31 cellular contexts compared by ENCODE assay signal in genomic region chr3:61743686-61744242, GRCh38.
"Had no signal": no experiment of that assay in that cellular context is flagged by ENCODE, and none has a peak within 500 bp of the region (broad histone marks: within the 10 kb centered on the region; RNA-seq: fewer than 3 reads in every experiment).

No MANE protein-coding gene starts in this region.

- H3K36me3 Mint-ChIP-seq: mesothelial cell of epicardium; naive thymus-derived CD4-positive, alpha-beta T cell; natural killer cell treated with Interleukin-12 subunit alpha and Interleukin-12 subunit beta and Interleukin-15 and Interleukin-18, amount 100 ng/mL, for 72 hours; stimulated activated effector memory CD8-positive, alpha-beta T cell treated with anti-CD3 and anti-CD28 coated beads, Interleukin-12 subunit alpha, Interleukin-12 subunit beta, amount 100 ng/mL, for 72 hours had no signal

- H3K27ac ChIP-seq: heart left ventricle, hepatocyte, left lung, pancreas, prostate gland, sigmoid colon, spleen, suprapubic skin, thoracic aorta, tibial artery, upper lobe of right lung had no signal

- H3K27ac Mint-ChIP-seq: mesothelial cell of epicardium; naive thymus-derived CD4-positive, alpha-beta T cell; natural killer cell treated with Interleukin-12 subunit alpha and Interleukin-12 subunit beta and Interleukin-15 and Interleukin-18, amount 100 ng/mL, for 72 hours; stimulated activated effector memory CD8-positive, alpha-beta T cell treated with anti-CD3 and anti-CD28 coated beads, Interleukin-12 subunit alpha, Interleukin-12 subunit beta, amount 100 ng/mL, for 72 hours; stimulated activated naive CD8-positive, alpha-beta T cell treated with anti-CD3 and anti-CD28 coated beads, Interleukin-15, Interleukin-2, amounts not matched to agents 100 ng/mL and 50 ng/mL, for 24 hours had no signal

- ATAC-seq: heart left ventricle; left cardiac atrium; left lung; naive thymus-derived CD4-positive, alpha-beta T cell; natural killer cell treated with Interleukin-12 subunit alpha and Interleukin-12 subunit beta and Interleukin-15 and Interleukin-18, amount 100 ng/mL, for 72 hours; pancreas; stimulated activated effector memory CD8-positive, alpha-beta T cell treated with anti-CD3 and anti-CD28 coated beads, Interleukin-12 subunit alpha, Interleukin-12 subunit beta, amount 100 ng/mL, for 72 hours; upper lobe of right lung had no signal

- H3K9me3 Mint-ChIP-seq: mesothelial cell of epicardium; naive thymus-derived CD4-positive, alpha-beta T cell; natural killer cell treated with Interleukin-12 subunit alpha and Interleukin-12 subunit beta and Interleukin-15 and Interleukin-18, amount 100 ng/mL, for 72 hours; neural crest cell; stimulated activated effector memory CD8-positive, alpha-beta T cell treated with anti-CD3 and anti-CD28 coated beads, Interleukin-12 subunit alpha, Interleukin-12 subunit beta, amount 100 ng/mL, for 72 hours; stimulated activated naive CD8-positive, alpha-beta T cell treated with anti-CD3 and anti-CD28 coated beads, Interleukin-15, Interleukin-2, amounts not matched to agents 100 ng/mL and 50 ng/mL, for 24 hours had no signal

- H3K4me1 Mint-ChIP-seq: naive thymus-derived CD4-positive, alpha-beta T cell; stimulated activated effector memory CD8-positive, alpha-beta T cell treated with anti-CD3 and anti-CD28 coated beads, Interleukin-12 subunit alpha, Interleukin-12 subunit beta, amount 100 ng/mL, for 72 hours had no signal

- H3K27me3 Mint-ChIP-seq: natural killer cell treated with Interleukin-12 subunit alpha and Interleukin-12 subunit beta and Interleukin-15 and Interleukin-18, amount 100 ng/mL, for 72 hours; stimulated activated naive CD8-positive, alpha-beta T cell treated with anti-CD3 and anti-CD28 coated beads, Interleukin-15, Interleukin-2, amounts not matched to agents 100 ng/mL and 50 ng/mL, for 24 hours had no signal

- H3K4me3 Mint-ChIP-seq: mesothelial cell of epicardium; naive thymus-derived CD4-positive, alpha-beta T cell; natural killer cell treated with Interleukin-12 subunit alpha and Interleukin-12 subunit beta and Interleukin-15 and Interleukin-18, amount 100 ng/mL, for 72 hours; neural crest cell; stimulated activated effector memory CD8-positive, alpha-beta T cell treated with anti-CD3 and anti-CD28 coated beads, Interleukin-12 subunit alpha, Interleukin-12 subunit beta, amount 100 ng/mL, for 72 hours; stimulated activated naive CD8-positive, alpha-beta T cell treated with anti-CD3 and anti-CD28 coated beads, Interleukin-15, Interleukin-2, amounts not matched to agents 100 ng/mL and 50 ng/mL, for 24 hours had no signal

- H3K4me1 ChIP-seq: left lung, pancreas, prostate gland, spleen, suprapubic skin had no signal

- H3K9me3 ChIP-seq: heart left ventricle, left lung, pancreas, prostate gland, sigmoid colon, spleen, suprapubic skin, thoracic aorta, tibial artery, upper lobe of right lung had no signal

- DNase-seq: heart left ventricle; kidney glomerular epithelial cell; left cardiac atrium; left lung; mesendoderm; naive thymus-derived CD4-positive, alpha-beta T cell; nucleus accumbens; pancreas; posterior cingulate gyrus; retina; right cardiac atrium; sigmoid colon; small intestine; spleen; stimulated activated CD4-positive, alpha-beta T cell treated with anti-CD3 and anti-CD28 coated beads, Interleukin-4, amount 100 ng/mL, for 24 hours; stimulated activated naive CD4-positive, alpha-beta T cell; tibial artery; trophoblast cell; upper lobe of right lung had no signal

- H2AFZ ChIP-seq: hepatocyte had no signal

- H3K4me3 ChIP-seq: heart left ventricle, hepatocyte, left lung, lung, pancreas, prostate gland, sigmoid colon, spleen, suprapubic skin, thoracic aorta, tibial artery, upper lobe of right lung had no signal

- H3K4me2 ChIP-seq: hepatocyte had no signal

- H3K27me3 ChIP-seq: heart left ventricle, hepatocyte, left lung, pancreas, sigmoid colon, spleen, suprapubic skin, tibial artery, upper lobe of right lung had no signal

- H3K36me3 ChIP-seq: left lung, pancreas, prostate gland, sigmoid colon, spleen, suprapubic skin, thoracic aorta, tibial artery, upper lobe of right lung had no signal

- FAIRE-seq: keratinocyte, pancreas, small intestine, urothelium cell line had no signal
